8 cellular contexts compared by ENCODE assay signal in genomic region chr1:145215831-145216230, GRCh38. TPM values are rescaled to one million over a fixed set of nuclear protein-coding genes. Genes with fewer than 3 reads are reported as not detected.
DNase-seq lines count a peak whose midpoint lies in the region; ATAC-seq and TF ChIP-seq lines count a peak whose summit lies in the region.
"Not testable (repeated sequence)": the region's sequence is repeated elsewhere in the genome, so short reads cannot be mapped to it uniquely, and the experiment has no call there.

No MANE protein-coding gene starts in this region.

- H3K27ac Mint-ChIP-seq in activated T-helper 1 cell treated with anti-CD3 and anti-CD28 coated beads, Interleukin-12 subunit alpha, Interleukin-12 subunit beta, Interleukin-2, Interleukin-4 antibody, amounts not matched to agents 30 ng/mL and 10 ng/mL and 1 ng/mL, durations not matched to agents 14 hours and 24 hours and 36 hours, result peak overlapping the region; percentile 76
- H3K27ac Mint-ChIP-seq in stimulated activated memory B cell treated with anti-CD40 and anti-IgM and Interleukin-4, amounts not matched to agents 10 μg/mL and 1 μg/mL and 100 μg/mL, for 72 hours, result not testable (repeated sequence)

- intact Hi-C loops in activated T-helper 1 cell treated with anti-CD3 and anti-CD28 coated beads, Interleukin-12 subunit alpha, Interleukin-12 subunit beta, Interleukin-2, Interleukin-4 antibody, amounts not matched to agents 30 ng/mL and 10 ng/mL and 1 ng/mL, durations not matched to agents 14 hours and 24 hours and 36 hours (cut with micrococcal nuclease), result not testable (repeated sequence)

- DNase-seq in COLO668 (lab: John Stamatoyannopoulos, UW; ENCODE audit: unreplicated experiment) (peak; percentile 59), ecto neural progenitor cell (ENCODE audit: low spot score) (peak; percentile 59), omental fat pad (ENCODE audit: low spot score) (peak; percentile 34)
- not testable (repeated sequence) for DNase-seq in SK-N-MC (ENCODE audit: low read depth, low spot score)
- DNase-seq in activated T-helper 1 cell treated with anti-CD3 and anti-CD28 coated beads, Interleukin-12 subunit alpha, Interleukin-12 subunit beta, Interleukin-2, Interleukin-4 antibody, amounts not matched to agents 30 ng/mL and 10 ng/mL and 1 ng/mL, durations not matched to agents 14 hours and 24 hours and 36 hours (ENCODE audit: low spot score), result peak; percentile 50

- TF ChIP-seq CTCF in omental fat pad (IDR thresholded peaks at IDR 0.05), result not testable (repeated sequence)

- H3K4me3 ChIP-seq in HUES64 (ENCODE audit: low read length) (peak overlapping the region; percentile 69), SK-N-MC (peak overlapping the region; percentile 76), iPS-11a (ENCODE audit: low read depth, low read length) (peak overlapping the region; percentile 51)

- not testable (repeated sequence) for H3K4me1 ChIP-seq in HUES64 (ENCODE audit: insufficient read depth, low read length)

- not testable (repeated sequence) for H3K36me3 Mint-ChIP-seq in activated T-helper 1 cell treated with anti-CD3 and anti-CD28 coated beads, Interleukin-12 subunit alpha, Interleukin-12 subunit beta, Interleukin-2, Interleukin-4 antibody, amounts not matched to agents 30 ng/mL and 10 ng/mL and 1 ng/mL, durations not matched to agents 14 hours and 24 hours and 36 hours (ENCODE audit: low read depth); stimulated activated memory B cell treated with anti-CD40 and anti-IgM and Interleukin-4, amounts not matched to agents 10 μg/mL and 1 μg/mL and 100 μg/mL, for 72 hours

- not testable (repeated sequence) for H3K4me1 Mint-ChIP-seq in activated T-helper 1 cell treated with anti-CD3 and anti-CD28 coated beads, Interleukin-12 subunit alpha, Interleukin-12 subunit beta, Interleukin-2, Interleukin-4 antibody, amounts not matched to agents 30 ng/mL and 10 ng/mL and 1 ng/mL, durations not matched to agents 14 hours and 24 hours and 36 hours (ENCODE audit: low read depth); stimulated activated memory B cell treated with anti-CD40 and anti-IgM and Interleukin-4, amounts not matched to agents 10 μg/mL and 1 μg/mL and 100 μg/mL, for 72 hours

- not testable (repeated sequence) for H3K9me3 ChIP-seq in HUES64 (ENCODE audit: insufficient read depth, low read depth, low read length); SK-N-MC (ENCODE audit: low read depth, low read length)

- H3K27ac ChIP-seq in HUES64 (ENCODE audit: low read depth, low read length); SK-N-MC: not testable (repeated sequence)

- not testable (repeated sequence) for ATAC-seq in omental fat pad (ENCODE audit: low FRiP score); stimulated activated memory B cell treated with anti-CD40 and anti-IgM and Interleukin-4, amounts not matched to agents 10 μg/mL and 1 μg/mL and 100 μg/mL, for 72 hours

- H3K36me3 ChIP-seq in HUES64 (ENCODE audit: insufficient read depth, low read length); SK-N-MC (ENCODE audit: insufficient read depth, low read length): not testable (repeated sequence)

- not testable (repeated sequence) for H3K27me3 ChIP-seq in HUES64 (ENCODE audit: insufficient read depth, low read length)

- WGBS in HUES64, result 0% methylated on average over 25 of the region's 36 CpGs

- not testable (repeated sequence) for H3K27me3 Mint-ChIP-seq in activated T-helper 1 cell treated with anti-CD3 and anti-CD28 coated beads, Interleukin-12 subunit alpha, Interleukin-12 subunit beta, Interleukin-2, Interleukin-4 antibody, amounts not matched to agents 30 ng/mL and 10 ng/mL and 1 ng/mL, durations not matched to agents 14 hours and 24 hours and 36 hours (ENCODE audit: insufficient read depth); stimulated activated memory B cell treated with anti-CD40 and anti-IgM and Interleukin-4, amounts not matched to agents 10 μg/mL and 1 μg/mL and 100 μg/mL, for 72 hours

- peak overlapping the region; percentile 78 for H3K4me3 Mint-ChIP-seq in activated T-helper 1 cell treated with anti-CD3 and anti-CD28 coated beads, Interleukin-12 subunit alpha, Interleukin-12 subunit beta, Interleukin-2, Interleukin-4 antibody, amounts not matched to agents 30 ng/mL and 10 ng/mL and 1 ng/mL, durations not matched to agents 14 hours and 24 hours and 36 hours
- peak overlapping the region; percentile 74 for H3K4me3 Mint-ChIP-seq in stimulated activated memory B cell treated with anti-CD40 and anti-IgM and Interleukin-4, amounts not matched to agents 10 μg/mL and 1 μg/mL and 100 μg/mL, for 72 hours

- H3K9me3 Mint-ChIP-seq in activated T-helper 1 cell treated with anti-CD3 and anti-CD28 coated beads, Interleukin-12 subunit alpha, Interleukin-12 subunit beta, Interleukin-2, Interleukin-4 antibody, amounts not matched to agents 30 ng/mL and 10 ng/mL and 1 ng/mL, durations not matched to agents 14 hours and 24 hours and 36 hours; stimulated activated memory B cell treated with anti-CD40 and anti-IgM and Interleukin-4, amounts not matched to agents 10 μg/mL and 1 μg/mL and 100 μg/mL, for 72 hours: not testable (repeated sequence)

- H3K9ac ChIP-seq in HUES64 (ENCODE audit: low read depth, low read length); SK-N-MC (ENCODE audit: insufficient read length): not testable (repeated sequence)

RNA-seq across cellular contexts. Expression of gene PPIAL4D, which starts 26.1 kb away (rescaled TPM):
- not detected for polyA plus RNA-seq in HUES64 (2013, experiment 1 of 2)
- not detected for polyA plus RNA-seq in HUES64 (2013, experiment 2 of 2)
- not detected in 2 replicates for total RNA-seq in activated T-helper 1 cell treated with anti-CD3 and anti-CD28 coated beads, Interleukin-12 subunit alpha, Interleukin-12 subunit beta, Interleukin-2, Interleukin-4 antibody, amounts not matched to agents 30 ng/mL and 10 ng/mL and 1 ng/mL, durations not matched to agents 14 hours and 24 hours and 36 hours
- total RNA-seq in omental fat pad, result not detected
